1 cellular context compared by ENCODE assay signal in genomic region chr6:54198134-54198533, GRCh38.
TF ChIP-seq lines count a peak whose summit lies in the region.

No MANE protein-coding gene starts in this region.

TF ChIP-seq in H1, 55 proteins besides CTCF, POLR2A, EP300 and RAD21:
- no peak for TF ChIP-seq CREB1 (IDR thresholded peaks at IDR 0.05)
- TF ChIP-seq SRF (IDR thresholded peaks at IDR 0.05; ENCODE audit: low read depth, low read length), result no peak
- TF ChIP-seq CEBPB (IDR thresholded peaks at IDR 0.05; ENCODE audit: low read depth, low read length), result 0 out of 2 replicates have a peak, but pooled peaks have one; percentile 27
TF ChIP-seq in H1: peak in this region for 1.
